Comparison of ENCODE assay signal across 8 cellular contexts in genomic region chr3:128950223-128950938, GRCh38. TPM values are rescaled to one million over a fixed set of nuclear protein-coding genes. Genes with fewer than 3 reads are reported as not detected.
DNase-seq lines count a peak whose midpoint lies in the region; ATAC-seq and TF ChIP-seq lines count a peak whose summit lies in the region.

No MANE protein-coding gene starts in this region.

- ATAC-seq in T-cell (replicated peaks in 1 of 4) (peak; percentile 23 to 60 (median 50)), HG03159 (IDR thresholded peaks at IDR 0.05; ENCODE audit: unreplicated experiment) (no peak), GM18502 (IDR thresholded peaks at IDR 0.05; ENCODE audit: poor library complexity, unreplicated experiment) (no peak)

- no peak overlapping the region for H3K4me3 ChIP-seq in left ventricle myocardium inferior

- no peaks in the 10 kb centered on the region for H3K9me3 ChIP-seq in left ventricle myocardium inferior (replicated peaks)

- no peaks in the 10 kb centered on the region for H3K36me3 ChIP-seq in left ventricle myocardium inferior

- DNase-seq in COLO668 (lab: John Stamatoyannopoulos, UW; ENCODE audit: unreplicated experiment) (peak; percentile 17), HK-2 (ENCODE audit: unreplicated experiment) (peak; percentile 14), T-cell (peak in 11 of 34 experiments; percentile 2 to 29 (median 14)), left ventricle myocardium inferior (no peak)
- no peak for DNase-seq in activated T-helper 2 cell treated with anti-CD3 and anti-CD28 coated beads, Interferon-gamma antibody, Interleukin-2, Interleukin-4, amounts not matched to agents 10 μg/mL and 5 μg/mL and 100 μg/mL, durations not matched to agents 14 hours and 24 hours and 36 hours (ENCODE audit: low spot score)
- DNase-seq in stimulated activated CD4-positive, alpha-beta T cell treated with anti-CD3 and anti-CD28 coated beads, Interleukin-4, amount 100 ng/mL, for 1 hour: no peak

- no peak overlapping the region for H3K27ac ChIP-seq in left ventricle myocardium inferior (replicated peaks)

- no peaks in the 10 kb centered on the region for H3K4me1 ChIP-seq in left ventricle myocardium inferior

- H3K27ac Mint-ChIP-seq in T-cell: no peak overlapping the region
- H3K27ac Mint-ChIP-seq in activated T-helper 2 cell treated with anti-CD3 and anti-CD28 coated beads, Interferon-gamma antibody, Interleukin-2, Interleukin-4, amounts not matched to agents 10 μg/mL and 5 μg/mL and 100 μg/mL, durations not matched to agents 14 hours and 24 hours and 36 hours: no peak overlapping the region

- no peaks in the 10 kb centered on the region for H3K36me3 Mint-ChIP-seq in T-cell
- H3K36me3 Mint-ChIP-seq in activated T-helper 2 cell treated with anti-CD3 and anti-CD28 coated beads, Interferon-gamma antibody, Interleukin-2, Interleukin-4, amounts not matched to agents 10 μg/mL and 5 μg/mL and 100 μg/mL, durations not matched to agents 14 hours and 24 hours and 36 hours (ENCODE audit: low read depth): no peaks in the 10 kb centered on the region

- no peaks in the 10 kb centered on the region for H3K9me3 Mint-ChIP-seq in T-cell
- H3K9me3 Mint-ChIP-seq in activated T-helper 2 cell treated with anti-CD3 and anti-CD28 coated beads, Interferon-gamma antibody, Interleukin-2, Interleukin-4, amounts not matched to agents 10 μg/mL and 5 μg/mL and 100 μg/mL, durations not matched to agents 14 hours and 24 hours and 36 hours: no peaks in the 10 kb centered on the region

- H3K4me1 Mint-ChIP-seq in T-cell: no peaks in the 10 kb centered on the region
- H3K4me1 Mint-ChIP-seq in activated T-helper 2 cell treated with anti-CD3 and anti-CD28 coated beads, Interferon-gamma antibody, Interleukin-2, Interleukin-4, amounts not matched to agents 10 μg/mL and 5 μg/mL and 100 μg/mL, durations not matched to agents 14 hours and 24 hours and 36 hours (ENCODE audit: low read depth): no peaks in the 10 kb centered on the region

- POLR2A ChIA-PET in T-cell (lab: Charles Lee): interaction anchor here in 1 of 2 donors (0.5 kb wide), 1 partner anchor 127 kb away, joined by 3 read pairs; no protein-coding TSS in a partner anchor

- CTCF ChIA-PET in T-cell (lab: Charles Lee): interaction anchor here in 1 of 2 donors (1.3 kb wide), 1 partner anchor 19 kb away, joined by 3 read pairs; no protein-coding TSS in a partner anchor

- TF ChIP-seq CTCF in left ventricle myocardium inferior (IDR thresholded peaks at IDR 0.05; ENCODE audit: borderline replicate concordance): peak; percentile 38

- no peaks in the 10 kb centered on the region for H3K27me3 ChIP-seq in left ventricle myocardium inferior (ENCODE audit: low read depth)

- no peaks in the 10 kb centered on the region for H3K27me3 Mint-ChIP-seq in T-cell
- peaks cover 8% of the 10 kb centered on the region for H3K27me3 Mint-ChIP-seq in activated T-helper 2 cell treated with anti-CD3 and anti-CD28 coated beads, Interferon-gamma antibody, Interleukin-2, Interleukin-4, amounts not matched to agents 10 μg/mL and 5 μg/mL and 100 μg/mL, durations not matched to agents 14 hours and 24 hours and 36 hours (ENCODE audit: low read depth)

- intact Hi-C loops in left ventricle myocardium inferior (cut with micrococcal nuclease): no loop called here
- intact Hi-C loops in activated T-helper 2 cell treated with anti-CD3 and anti-CD28 coated beads, Interferon-gamma antibody, Interleukin-2, Interleukin-4, amounts not matched to agents 10 μg/mL and 5 μg/mL and 100 μg/mL, durations not matched to agents 14 hours and 24 hours and 36 hours (cut with micrococcal nuclease): no loop called here

- no peak overlapping the region for H3K4me3 Mint-ChIP-seq in T-cell
- H3K4me3 Mint-ChIP-seq in activated T-helper 2 cell treated with anti-CD3 and anti-CD28 coated beads, Interferon-gamma antibody, Interleukin-2, Interleukin-4, amounts not matched to agents 10 μg/mL and 5 μg/mL and 100 μg/mL, durations not matched to agents 14 hours and 24 hours and 36 hours (ENCODE audit: low read depth): no peak overlapping the region

RNA-seq across cellular contexts. Expression of gene CFAP92, which starts 43.5 kb away (rescaled TPM):
- total RNA-seq in T-cell (under 1 TPM; 0.13 to 0.49 (median 0.26) TPM), left ventricle myocardium inferior (0.25 TPM)
- total RNA-seq in activated T-helper 2 cell treated with anti-CD3 and anti-CD28 coated beads, Interferon-gamma antibody, Interleukin-2, Interleukin-4, amounts not matched to agents 10 μg/mL and 5 μg/mL and 100 μg/mL, durations not matched to agents 14 hours and 24 hours and 36 hours: 0.37 TPM in 1 of 2 replicates, not detected in the other

RNA-seq across cellular contexts. Expression of gene EFCC1, which starts 50.7 kb away (rescaled TPM):
- total RNA-seq in T-cell: under 1 TPM; 0.20 to 0.43 (median 0.30) TPM
- total RNA-seq in left ventricle myocardium inferior: 1.5 TPM
- total RNA-seq in activated T-helper 2 cell treated with anti-CD3 and anti-CD28 coated beads, Interferon-gamma antibody, Interleukin-2, Interleukin-4, amounts not matched to agents 10 μg/mL and 5 μg/mL and 100 μg/mL, durations not matched to agents 14 hours and 24 hours and 36 hours: 0.11 and 0.32 TPM in 2 replicates

Comparison
In these comparisons a context has a peak if more than half of its experiments do, and no peak if none do; other contexts are left out.
1. DNase-seq: peak in COLO668 (single experiment) and HK-2 (single experiment); none in left ventricle myocardium inferior (single experiment), activated T-helper 2 cell treated with anti-CD3 and anti-CD28 coated beads, Interferon-gamma antibody, Interleukin-2, Interleukin-4, amounts not matched to agents 10 μg/mL and 5 μg/mL and 100 μg/mL, durations not matched to agents 14 hours and 24 hours and 36 hours (single experiment) and stimulated activated CD4-positive, alpha-beta T cell treated with anti-CD3 and anti-CD28 coated beads, Interleukin-4, amount 100 ng/mL, for 1 hour (single experiment).
2. ATAC-seq: peak in T-cell (4 of 4); none in HG03159 (single experiment) and GM18502 (single experiment).